ENCODE assay signal across 17 cellular contexts in the genomic region with DNA sequence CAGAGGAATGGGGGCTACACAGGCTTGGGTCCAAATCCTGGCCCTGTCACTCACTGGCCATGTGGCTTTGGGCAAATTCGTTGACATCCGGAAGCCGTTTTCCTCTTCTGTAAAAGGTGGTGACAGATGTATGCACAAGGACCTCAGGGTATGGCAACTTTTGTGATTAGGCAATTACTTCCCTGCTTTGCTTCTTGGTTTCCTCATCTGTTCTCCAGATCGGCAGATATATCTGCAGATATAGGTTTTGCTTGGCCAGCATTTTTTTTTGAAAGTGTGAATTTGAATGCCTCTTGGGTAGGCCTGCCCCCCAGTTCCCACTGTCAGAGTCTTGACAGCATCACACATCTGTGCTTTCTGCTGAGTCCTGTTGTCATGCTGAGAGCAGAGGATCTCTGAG. TPM values are rescaled to one million over a fixed set of nuclear protein-coding genes. Genes with fewer than 3 reads are reported as not detected.
DNase-seq lines count a peak whose midpoint lies in the region; ATAC-seq and TF ChIP-seq lines count a peak whose summit lies in the region.
"Had no signal": no experiment of that assay in that cellular context is flagged by ENCODE, and none has a peak within 500 bp of the region (broad histone marks: within the 10 kb centered on the region; RNA-seq: fewer than 3 reads in every experiment).

No MANE protein-coding gene starts in this region.

- WGBS in spleen, 5 donors, result 34 to 63% (median 44%) methylated on average over 4 of the region's 4 CpGs

- CTCF ChIA-PET in activated CD4-positive, alpha-beta T cell treated with anti-CD3 and anti-CD28 coated beads for 36 hours (lab: Charles Lee), result interaction anchor here (0.6 to 12.6 kb wide), 3 partner anchors 17 to 124 kb away, joined by 3 to 154 read pairs (median 3); no protein-coding TSS in a partner anchor

- H3K9me3 ChIP-seq in spleen, result no peaks in the 10 kb centered on the region
- H3K9me3 ChIP-seq: A549, esophagus muscularis mucosa had no signal

- peaks cover 82% of the 10 kb centered on the region for H3K4me1 Mint-ChIP-seq in activated CD4-positive, alpha-beta T cell treated with anti-CD3 and anti-CD28 coated beads for 36 hours
- H3K4me1 Mint-ChIP-seq in activated T-helper 17 cell treated with anti-CD3 and anti-CD28 coated beads, Interleukin-2, amount 50 U/mL, for 72 hours, result peaks cover 37% of the 10 kb centered on the region

- H3K36me3 Mint-ChIP-seq in activated CD4-positive, alpha-beta T cell treated with anti-CD3 and anti-CD28 coated beads for 36 hours (ENCODE audit: low read depth), result no peaks in the 10 kb centered on the region
- H3K36me3 Mint-ChIP-seq in activated T-helper 17 cell treated with anti-CD3 and anti-CD28 coated beads, Interleukin-2, amount 50 U/mL, for 72 hours (ENCODE audit: low read depth), result no peaks in the 10 kb centered on the region

- peak overlapping the region; percentile 81 for H3K27ac Mint-ChIP-seq in activated CD4-positive, alpha-beta T cell treated with anti-CD3 and anti-CD28 coated beads for 36 hours
- H3K27ac Mint-ChIP-seq in activated T-helper 17 cell treated with anti-CD3 and anti-CD28 coated beads, Interleukin-2, amount 50 U/mL, for 72 hours, result peak overlapping the region; percentile 17

- peak overlapping the region in 1 of 8 donors; percentile 51 for H3K4me3 ChIP-seq in spleen
- H3K4me3 ChIP-seq: A549, esophagus muscularis mucosa had no signal

- TF ChIP-seq POLR2A in spleen (IDR thresholded peaks at IDR 0.05), result no peak

- H3K4me1 ChIP-seq in spleen, result peaks cover 16 to 96% (median 70%) of the 10 kb centered on the region in 6 donors
- H3K4me1 ChIP-seq: A549 had no signal

- H3K27me3 Mint-ChIP-seq in activated CD4-positive, alpha-beta T cell treated with anti-CD3 and anti-CD28 coated beads for 36 hours, result no peaks in the 10 kb centered on the region
- H3K27me3 Mint-ChIP-seq in activated T-helper 17 cell treated with anti-CD3 and anti-CD28 coated beads, Interleukin-2, amount 50 U/mL, for 72 hours, result no peaks in the 10 kb centered on the region
- H3K27me3 Mint-ChIP-seq: activated CD4-positive, alpha-beta memory T cell treated with anti-CD3 and anti-CD28 coated beads, Interleukin-2, amount 10 ng/mL, durations not matched to agents 7 days and 5 days had no signal

- no peaks in the 10 kb centered on the region for H3K36me3 ChIP-seq in spleen
- H3K36me3 ChIP-seq: esophagus muscularis mucosa had no signal

- no peaks in the 10 kb centered on the region for H3K27me3 ChIP-seq in spleen (replicated peaks in 1 of 7)
- H3K27me3 ChIP-seq: esophagus muscularis mucosa had no signal

- intact Hi-C loops in activated CD4-positive, alpha-beta T cell treated with anti-CD3 and anti-CD28 coated beads for 36 hours (cut with DNase I, micrococcal nuclease), result loop anchor here in 1 of 2 experiments (5.0 to 10.0 kb wide), 2 partner anchors 185 to 628 kb away; a partner anchor contains a TSS
- intact Hi-C loops in spleen (cut with DNase I; ENCODE audit: low total_unique reads), result no loop called here

- no peak for TF ChIP-seq CTCF in spleen (IDR thresholded peaks at IDR 0.05 in 8 of 11, conservative IDR thresholded peaks at IDR 0.05 in 3 of 11)

- H3K9me3 Mint-ChIP-seq in activated CD4-positive, alpha-beta T cell treated with anti-CD3 and anti-CD28 coated beads for 36 hours (ENCODE audit: low read depth), result no peaks in the 10 kb centered on the region
- H3K9me3 Mint-ChIP-seq in activated T-helper 17 cell treated with anti-CD3 and anti-CD28 coated beads, Interleukin-2, amount 50 U/mL, for 72 hours, result no peaks in the 10 kb centered on the region
- H3K9me3 Mint-ChIP-seq: activated CD4-positive, alpha-beta memory T cell treated with anti-CD3 and anti-CD28 coated beads, Interleukin-2, amount 10 ng/mL, durations not matched to agents 7 days and 5 days had no signal

- peak overlapping the region; percentile 46 for H3K4me3 Mint-ChIP-seq in activated CD4-positive, alpha-beta T cell treated with anti-CD3 and anti-CD28 coated beads for 36 hours
- H3K4me3 Mint-ChIP-seq in activated T-helper 17 cell treated with anti-CD3 and anti-CD28 coated beads, Interleukin-2, amount 50 U/mL, for 72 hours, result peak overlapping the region; percentile 76
- H3K4me3 Mint-ChIP-seq: activated CD4-positive, alpha-beta memory T cell treated with anti-CD3 and anti-CD28 coated beads, Interleukin-2, amount 10 ng/mL, durations not matched to agents 7 days and 5 days had no signal

- ATAC-seq in activated CD4-positive, alpha-beta T cell treated with anti-CD3 and anti-CD28 coated beads for 36 hours, result no peak
- no peak for ATAC-seq in activated T-helper 17 cell treated with anti-CD3 and anti-CD28 coated beads, Interleukin-2, amount 50 U/mL, for 72 hours (replicated peaks)
- ATAC-seq in HG03175 (IDR thresholded peaks at IDR 0.05; ENCODE audit: unreplicated experiment), result no peak
- ATAC-seq in GM19328 (IDR thresholded peaks at IDR 0.05; ENCODE audit: unreplicated experiment), result no peak
- ATAC-seq: A549 had no signal

- POLR2A ChIA-PET in activated CD4-positive, alpha-beta T cell treated with anti-CD3 and anti-CD28 coated beads for 36 hours (lab: Charles Lee), result interaction anchor here (0.5 kb wide), 1 partner anchor 119 kb away, joined by 3 read pairs; no protein-coding TSS in a partner anchor

- peak overlapping the region; percentile 53 to 95 (median 86) for H3K27ac ChIP-seq in spleen
- H3K27ac ChIP-seq: A549, KMS-11 had no signal

- no peak for DNase-seq in activated CD4-positive, alpha-beta T cell treated with anti-CD3 and anti-CD28 coated beads for 36 hours
- DNase-seq in activated CD4-positive, alpha-beta T cell treated with anti-CD3 and anti-CD28 coated beads for 48 hours, result no peak
- DNase-seq in MV-4-11 (lab: John Stamatoyannopoulos, UW) (peak; percentile 84), spleen (no peak), NCI-H345 treated with DMSO at 0.1 percent for 48 hours (lab: John Stamatoyannopoulos, UW; ENCODE audit: unreplicated experiment) (no peak)
- DNase-seq: activated CD4-positive, alpha-beta memory T cell treated with anti-CD3 and anti-CD28 coated beads, Interleukin-2, amount 10 ng/mL, durations not matched to agents 7 days and 5 days; NCI-H187 treated with DMSO at 0.1 percent for 48 hours; occipital lobe; small intestine had no signal

RNA-seq across cellular contexts. Expression of a gene that starts 17.7 kb away (rescaled TPM):
- total RNA-seq in activated CD4-positive, alpha-beta T cell treated with anti-CD3 and anti-CD28 coated beads for 36 hours, result under 1 TPM; 0.18 to 0.33 TPM
- under 1 TPM; 0.16 to 0.17 TPM for total RNA-seq in activated T-helper 17 cell treated with anti-CD3 and anti-CD28 coated beads, Interleukin-2, amount 50 U/mL, for 72 hours
- total RNA-seq in spleen, result 1 to 10 TPM in 5 of 7 donors, under 1 TPM in 2; 0.39 to 3.3 (median 1.7) TPM
- polyA plus RNA-seq in spleen, result under 1 TPM; 0.03 to 0.20 (median 0.06) TPM
- total RNA-seq: esophagus muscularis mucosa, lung microvascular endothelial cell had no signal
- polyA plus RNA-seq: A549 had no signal

RNA-seq across cellular contexts. Expression of a gene that starts 23.3 kb away (rescaled TPM):
- 1 to 10 TPM; 4.9 to 5.3 TPM for total RNA-seq in activated CD4-positive, alpha-beta T cell treated with anti-CD3 and anti-CD28 coated beads for 36 hours
- 1 to 10 TPM; 5.0 to 9.6 TPM for total RNA-seq in activated T-helper 17 cell treated with anti-CD3 and anti-CD28 coated beads, Interleukin-2, amount 50 U/mL, for 72 hours
- 10 to 100 TPM; 11.3 to 22.8 (median 17.8) TPM for total RNA-seq in spleen
- 10 to 100 TPM; 13.5 to 18.8 (median 15.1) TPM for polyA plus RNA-seq in spleen

RNA-seq across cellular contexts. Expression of a gene that starts 34.5 kb away (rescaled TPM):
- not detected for total RNA-seq in activated CD4-positive, alpha-beta T cell treated with anti-CD3 and anti-CD28 coated beads for 36 hours
- total RNA-seq in activated T-helper 17 cell treated with anti-CD3 and anti-CD28 coated beads, Interleukin-2, amount 50 U/mL, for 72 hours, result under 1 TPM; 0.24 to 0.43 TPM
- not detected for total RNA-seq in spleen
- polyA plus RNA-seq in spleen, result not detected
- total RNA-seq: activated CD4-positive, alpha-beta memory T cell treated with anti-CD3 and anti-CD28 coated beads, Interleukin-2, amount 10 ng/mL, durations not matched to agents 7 days and 5 days; esophagus muscularis mucosa; lung microvascular endothelial cell; occipital lobe; temporal lobe had no signal
- polyA plus RNA-seq: A549, small intestine had no signal
